ENCODE assay signal across 19 cellular contexts in the genomic region with DNA sequence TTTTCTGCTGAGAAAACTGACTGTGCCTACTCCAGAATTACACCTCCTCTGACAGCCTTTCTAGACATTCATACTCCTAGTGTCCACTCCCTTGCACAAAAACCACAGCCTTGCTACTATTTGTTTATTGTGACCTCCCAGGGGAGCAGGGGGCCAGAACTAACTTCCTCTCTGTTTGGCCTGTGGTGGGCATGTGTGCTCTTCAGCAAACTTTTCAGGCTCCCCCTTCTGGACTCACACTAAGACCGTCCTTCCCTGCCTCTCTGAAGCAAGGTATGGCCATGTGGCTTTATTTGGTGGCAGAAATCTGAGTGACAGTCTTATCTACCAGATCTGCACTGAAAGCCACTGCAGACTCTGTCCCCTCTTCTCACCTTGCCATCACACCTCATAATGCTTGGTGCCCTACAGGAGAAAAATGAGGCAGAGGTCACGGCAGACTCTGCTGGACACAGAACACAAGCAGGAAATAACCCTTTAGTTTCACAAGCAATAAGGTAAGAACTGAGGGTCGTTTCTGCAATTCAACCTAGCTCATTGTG. TPM values are rescaled to one million over a fixed set of nuclear protein-coding genes. Genes with fewer than 3 reads are reported as not detected.
DNase-seq lines count a peak whose midpoint lies in the region; ATAC-seq and TF ChIP-seq lines count a peak whose summit lies in the region.
"Had no signal": no experiment of that assay in that cellular context is flagged by ENCODE, and none has a peak within 500 bp of the region (broad histone marks: within the 10 kb centered on the region; RNA-seq: fewer than 3 reads in every experiment).

No MANE protein-coding gene starts in this region.

- no peak overlapping the region for H3K4me3 Mint-ChIP-seq in endodermal cell
- H3K4me3 Mint-ChIP-seq: activated CD4-positive, alpha-beta T cell treated with anti-CD3 and anti-CD28 coated beads, Interleukin-2, amount 10 ng/mL, durations not matched to agents 24 days and 14 days; dendritic cell treated with granulocyte-macrophage colony-stimulating factor and Interleukin-4, amounts not matched to agents 40 ng/mL and 50 ng/mL, for 4 days; immature natural killer cell had no signal

- H3K4me1 ChIP-seq in endodermal cell (ENCODE audit: control insufficient read depth, insufficient read depth, low read length) = peaks cover 4% of the 10 kb centered on the region
- H3K4me1 ChIP-seq: A549, breast epithelium had no signal

- ATAC-seq in left ventricle myocardium superior = peak; percentile 17
- ATAC-seq in omental fat pad (ENCODE audit: low FRiP score) = no peak
- ATAC-seq: A549 had no signal

- 78 to 89% methylated on average over 3 of the region's 3 CpGs for WGBS in endodermal cell (ENCODE audit: insufficient coverage in 1 of 2, insufficient read length in 1 of 2), 2 experiments

- DNase-seq in left ventricle myocardium superior (no peak), cardiac septum (ENCODE audit: low spot score) (no peak), endodermal cell (no peak), omental fat pad (ENCODE audit: low spot score) (no peak), NCI-H128 (lab: John Stamatoyannopoulos, UW; ENCODE audit: unreplicated experiment) (no peak)
- DNase-seq in stimulated activated naive CD4-positive, alpha-beta T cell treated with Interleukin-2 at 50 U/mL for 16 hours (lab: John Stamatoyannopoulos, UW) = no peak
- DNase-seq in stimulated activated CD4-positive, alpha-beta T cell treated with anti-CD3 and anti-CD28 coated beads, Interleukin-2, amount 100 ng/mL, for 48 hours = no peak
- DNase-seq: activated CD4-positive, alpha-beta T cell treated with anti-CD3 and anti-CD28 coated beads, Interleukin-2, amount 10 ng/mL, durations not matched to agents 24 days and 14 days; C1 segment of cervical spinal cord; heart left ventricle; immature natural killer cell; NCI-H2029 treated with DMSO at 0.1 percent for 48 hours; SW 1271 had no signal

- peaks cover 45% of the 10 kb centered on the region for H3K36me3 Mint-ChIP-seq in endodermal cell (ENCODE audit: low read depth)
- H3K36me3 Mint-ChIP-seq: immature natural killer cell had no signal

- H3K9me3 ChIP-seq in endodermal cell (ENCODE audit: control insufficient read depth, low read length) = no peaks in the 10 kb centered on the region
- H3K9me3 ChIP-seq: neutrophil had no signal

- no peaks in the 10 kb centered on the region for H3K27me3 ChIP-seq in endodermal cell (ENCODE audit: control insufficient read depth, insufficient read depth, low read length, poor library complexity, severe bottlenecking)
- H3K27me3 ChIP-seq: breast epithelium, heart left ventricle had no signal

- H3K27ac Mint-ChIP-seq in endodermal cell = no peak overlapping the region
- H3K27ac Mint-ChIP-seq: activated CD4-positive, alpha-beta T cell treated with anti-CD3 and anti-CD28 coated beads, Interleukin-2, amount 10 ng/mL, durations not matched to agents 24 days and 14 days; dendritic cell treated with granulocyte-macrophage colony-stimulating factor and Interleukin-4, amounts not matched to agents 40 ng/mL and 50 ng/mL, for 4 days; immature natural killer cell had no signal

- no peaks in the 10 kb centered on the region for H3K27me3 Mint-ChIP-seq in endodermal cell (ENCODE audit: insufficient read depth)

- H3K36me3 ChIP-seq in endodermal cell (ENCODE audit: control insufficient read depth, insufficient read depth, low read length) = peaks cover 86% of the 10 kb centered on the region
- H3K36me3 ChIP-seq: breast epithelium, neutrophil had no signal

- H3K9ac ChIP-seq in endodermal cell (ENCODE audit: extremely low read depth, low read length, poor library complexity, severe bottlenecking) = no peak overlapping the region

- peaks cover 11% of the 10 kb centered on the region for H3K9me3 Mint-ChIP-seq in endodermal cell
- H3K9me3 Mint-ChIP-seq: activated CD4-positive, alpha-beta T cell treated with anti-CD3 and anti-CD28 coated beads, Interleukin-2, amount 10 ng/mL, durations not matched to agents 24 days and 14 days; immature natural killer cell had no signal

- H3K27ac ChIP-seq in endodermal cell (ENCODE audit: low read depth, low read length) = no peak overlapping the region
- H3K27ac ChIP-seq: A549, breast epithelium, heart left ventricle, HL-60, neutrophil had no signal

- intact Hi-C loops in left ventricle myocardium superior (cut with micrococcal nuclease) = no loop called here
- intact Hi-C loops in cardiac septum (cut with DNase I) = no loop called here

- H3K4me3 ChIP-seq in endodermal cell (ENCODE audit: low read length) = no peak overlapping the region
- H3K4me3 ChIP-seq: A549, breast epithelium, heart left ventricle had no signal

- TF ChIP-seq CTCF in endodermal cell (conservative IDR thresholded peaks at IDR 0.05) (peak; percentile 47), omental fat pad (IDR thresholded peaks at IDR 0.05) (no peak)

- H3K4me1 Mint-ChIP-seq in endodermal cell = peaks cover 24% of the 10 kb centered on the region
- H3K4me1 Mint-ChIP-seq: activated CD4-positive, alpha-beta T cell treated with anti-CD3 and anti-CD28 coated beads, Interleukin-2, amount 10 ng/mL, durations not matched to agents 24 days and 14 days; immature natural killer cell had no signal

TF ChIP-seq in PFSK-1, 5 proteins besides CTCF, POLR2A, EP300 and RAD21:
- peak; percentile 54 for TF ChIP-seq FOXP2 (optimal IDR thresholded peaks at IDR 0.05; ENCODE audit: borderline replicate concordance, extremely low read depth, extremely low read length, insufficient read depth)
- TF ChIP-seq, protein P1, sequence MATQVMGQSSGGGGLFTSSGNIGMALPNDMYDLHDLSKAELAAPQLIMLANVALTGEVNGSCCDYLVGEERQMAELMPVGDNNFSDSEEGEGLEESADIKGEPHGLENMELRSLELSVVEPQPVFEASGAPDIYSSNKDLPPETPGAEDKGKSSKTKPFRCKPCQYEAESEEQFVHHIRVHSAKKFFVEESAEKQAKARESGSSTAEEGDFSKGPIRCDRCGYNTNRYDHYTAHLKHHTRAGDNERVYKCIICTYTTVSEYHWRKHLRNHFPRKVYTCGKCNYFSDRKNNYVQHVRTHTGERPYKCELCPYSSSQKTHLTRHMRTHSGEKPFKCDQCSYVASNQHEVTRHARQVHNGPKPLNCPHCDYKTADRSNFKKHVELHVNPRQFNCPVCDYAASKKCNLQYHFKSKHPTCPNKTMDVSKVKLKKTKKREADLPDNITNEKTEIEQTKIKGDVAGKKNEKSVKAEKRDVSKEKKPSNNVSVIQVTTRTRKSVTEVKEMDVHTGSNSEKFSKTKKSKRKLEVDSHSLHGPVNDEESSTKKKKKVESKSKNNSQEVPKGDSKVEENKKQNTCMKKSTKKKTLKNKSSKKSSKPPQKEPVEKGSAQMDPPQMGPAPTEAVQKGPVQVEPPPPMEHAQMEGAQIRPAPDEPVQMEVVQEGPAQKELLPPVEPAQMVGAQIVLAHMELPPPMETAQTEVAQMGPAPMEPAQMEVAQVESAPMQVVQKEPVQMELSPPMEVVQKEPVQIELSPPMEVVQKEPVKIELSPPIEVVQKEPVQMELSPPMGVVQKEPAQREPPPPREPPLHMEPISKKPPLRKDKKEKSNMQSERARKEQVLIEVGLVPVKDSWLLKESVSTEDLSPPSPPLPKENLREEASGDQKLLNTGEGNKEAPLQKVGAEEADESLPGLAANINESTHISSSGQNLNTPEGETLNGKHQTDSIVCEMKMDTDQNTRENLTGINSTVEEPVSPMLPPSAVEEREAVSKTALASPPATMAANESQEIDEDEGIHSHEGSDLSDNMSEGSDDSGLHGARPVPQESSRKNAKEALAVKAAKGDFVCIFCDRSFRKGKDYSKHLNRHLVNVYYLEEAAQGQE (IDR thresholded peaks at IDR 0.05; ENCODE audit: insufficient read depth in 1 of 2, low read depth in 2 of 2, low read length in 2 of 2) = no peak

RNA-seq across cellular contexts. Expression of a gene that starts 28.2 kb away (rescaled TPM):
- total RNA-seq in left ventricle myocardium superior (61.1 TPM), cardiac septum (30.9 TPM), endodermal cell (10 to 100 TPM; 81.7 to 85.9 TPM), omental fat pad (100 to 1,000 TPM in 3 of 4 donors, 10 to 100 TPM in 1; 95.9 to 388 (median 126) TPM)
- 4.2 TPM for polyA plus RNA-seq in PFSK-1 (2012; ENCODE audit: insufficient read length, low read depth)
- polyA plus RNA-seq in endodermal cell (2013, experiment 1 of 2) = 36.8 TPM
- polyA plus RNA-seq in endodermal cell (2013, experiment 2 of 2) = 46.8 TPM
- polyA plus RNA-seq: immature natural killer cell had no signal
